ENCODE assay signal across 17 cellular contexts in genomic region chr7:77326131-77326530, GRCh38.
DNase-seq lines count a peak whose midpoint lies in the region; ATAC-seq and TF ChIP-seq lines count a peak whose summit lies in the region.
"Had no signal": no experiment of that assay in that cellular context is flagged by ENCODE, and none has a peak within 500 bp of the region (broad histone marks: within the 10 kb centered on the region; RNA-seq: fewer than 3 reads in every experiment).

No MANE protein-coding gene starts in this region.

- peak; percentile 22 for DNase-seq in DMS53 (lab: John Stamatoyannopoulos, UW)
- DNase-seq in DMS53 treated with DMSO at 0.1 percent for 48 hours (lab: John Stamatoyannopoulos, UW; ENCODE audit: unreplicated experiment) = no peak
- no peak for DNase-seq in RWPE2 (ENCODE audit: low spot score)
- DNase-seq in glomerular visceral epithelial cell (ENCODE audit: extremely low spot score) = peak; percentile 44
- no peak for DNase-seq in thoracic aorta (ENCODE audit: low spot score)
- no peak for DNase-seq in NCI-H748 treated with DMSO at 0.1 percent for 48 hours (lab: John Stamatoyannopoulos, UW)
- DNase-seq in dedifferentiated amniotic fluid mesenchymal stem cell (ENCODE audit: extremely low spot score) = no peak
- DNase-seq: effector CD8-positive, alpha-beta T cell; mesendoderm; NCI-H446 treated with DMSO at 0.1 percent for 48 hours; WERI-Rb-1 had no signal

- TF ChIP-seq CTCF in RWPE2 (IDR thresholded peaks at IDR 0.05; ENCODE audit: poor library complexity, severe bottlenecking) (no peak), thoracic aorta (IDR thresholded peaks at IDR 0.05) (no peak)

- H3K4me3 ChIP-seq in RWPE2 (ENCODE audit: severe bottlenecking) (no peak overlapping the region), thoracic aorta (no peak overlapping the region)
- H3K4me3 ChIP-seq: GM12878, K562, neural progenitor cell, skin epidermis had no signal

- no peaks in the 10 kb centered on the region for H3K27me3 ChIP-seq in RWPE2 (ENCODE audit: insufficient read depth, poor library complexity, severe bottlenecking)
- H3K27me3 ChIP-seq in thoracic aorta (replicated peaks; ENCODE audit: insufficient read depth) = no peaks in the 10 kb centered on the region
- H3K27me3 ChIP-seq: neural progenitor cell had no signal

- peak overlapping the region; percentile 5 for H3K27ac ChIP-seq in RWPE2 (ENCODE audit: poor library complexity, severe bottlenecking)
- H3K27ac ChIP-seq in thoracic aorta = peak overlapping the region; percentile 73 to 79
- H3K27ac ChIP-seq: 22Rv1, neural progenitor cell, WERI-Rb-1 had no signal

- ATAC-seq in RWPE2 (ENCODE audit: low read depth) = peak; percentile 51
- no peak for ATAC-seq in thoracic aorta (ENCODE audit: insufficient number of reproducible peaks, low FRiP score, low read depth)
- no peak for ATAC-seq in HG02970 (IDR thresholded peaks at IDR 0.05; ENCODE audit: low FRiP score, unreplicated experiment)
- ATAC-seq: GM12878, K562 had no signal

- H3K4me1 ChIP-seq in RWPE2 (ENCODE audit: insufficient read depth, poor library complexity, severe bottlenecking) (peaks cover 39% of the 10 kb centered on the region), thoracic aorta (ENCODE audit: control insufficient read depth in 1 of 2, low read depth in 2 of 2) (peaks cover 37 to 61% of the 10 kb centered on the region in 2 donors)
- H3K4me1 ChIP-seq: neural progenitor cell had no signal

- H3K36me3 ChIP-seq in RWPE2 (ENCODE audit: low read depth) (no peaks in the 10 kb centered on the region), thoracic aorta (no peaks in the 10 kb centered on the region)
- H3K36me3 ChIP-seq: neural progenitor cell, WERI-Rb-1 had no signal

- H3K9me3 ChIP-seq in RWPE2 (ENCODE audit: severe bottlenecking) = no peaks in the 10 kb centered on the region
- no peaks in the 10 kb centered on the region for H3K9me3 ChIP-seq in thoracic aorta

Comparison
In these comparisons a context has a peak if more than half of its experiments do, and no peak if none do; other contexts are left out.
1. DNase-seq: peak in DMS53 (single experiment) and glomerular visceral epithelial cell (single experiment); none in DMS53 treated with DMSO at 0.1 percent for 48 hours (single experiment), RWPE2 (single experiment), thoracic aorta (single experiment), NCI-H748 treated with DMSO at 0.1 percent for 48 hours (single experiment) and dedifferentiated amniotic fluid mesenchymal stem cell (single experiment).